In the genomic region with DNA sequence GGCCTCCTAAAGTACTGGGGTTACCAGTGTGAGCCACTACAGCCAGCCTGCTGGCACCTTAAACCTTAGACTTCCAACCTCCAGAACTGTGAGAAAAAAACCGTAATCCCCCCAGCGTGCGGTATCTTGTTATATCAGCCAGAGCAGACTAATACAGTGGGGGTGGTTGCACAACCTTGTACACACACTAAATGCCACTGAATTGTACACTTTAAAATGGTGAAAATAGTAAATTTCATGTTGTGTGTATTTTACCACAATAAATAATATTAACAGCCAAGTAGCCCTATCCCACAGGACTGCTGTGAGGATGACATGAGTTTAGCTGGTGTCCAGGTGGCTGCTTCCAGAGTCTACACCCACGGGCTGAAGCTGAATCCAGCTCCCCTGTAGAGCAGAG, we compare ENCODE assay signal across 18 cellular contexts. TPM values are rescaled to one million over a fixed set of nuclear protein-coding genes. Genes with fewer than 3 reads are reported as not detected.
DNase-seq lines count a peak whose midpoint lies in the region; ATAC-seq, FAIRE-seq and TF ChIP-seq lines count a peak whose summit lies in the region.
"Had no signal": no experiment of that assay in that cellular context is flagged by ENCODE, and none has a peak within 500 bp of the region (broad histone marks: within the 10 kb centered on the region; RNA-seq: fewer than 3 reads in every experiment).

No MANE protein-coding gene starts in this region.

- H3K4me1 ChIP-seq in Peyer's patch: no peaks in the 10 kb centered on the region
- peaks cover 14 to 26% of the 10 kb centered on the region in 2 experiments; a peak in 4 of 5 replicates for H3K4me1 ChIP-seq in K562 (replicated peaks in 1 of 2; ENCODE audit: control insufficient read depth in 2 of 2, insufficient read depth in 2 of 2, low read length in 2 of 2)
- peaks cover 51% of the 10 kb centered on the region for H3K4me1 ChIP-seq in HepG2 (ENCODE audit: insufficient read depth, low read length)
- H3K4me1 ChIP-seq in sigmoid colon: no peaks in the 10 kb centered on the region
- H3K4me1 ChIP-seq: BE2C had no signal

- H3K27me3 ChIP-seq in Peyer's patch: no peaks in the 10 kb centered on the region
- H3K27me3 ChIP-seq in K562 (ENCODE audit: control insufficient read depth in 2 of 2, insufficient read depth in 2 of 2, low read length in 2 of 2): no peaks in the 10 kb centered on the region
- no peaks in the 10 kb centered on the region for H3K27me3 ChIP-seq in HepG2 (ENCODE audit: control insufficient read depth in 1 of 2, insufficient read depth in 2 of 2, low read length in 2 of 2)
- H3K27me3 ChIP-seq in sigmoid colon: no peaks in the 10 kb centered on the region
- H3K27me3 ChIP-seq: BE2C had no signal

- no peak overlapping the region for H3K4me3 ChIP-seq in Peyer's patch
- H3K4me3 ChIP-seq in K562: no peak overlapping the region
- no peak overlapping the region for H3K4me3 ChIP-seq in HepG2 (replicated peaks in 1 of 3; ENCODE audit: insufficient read depth in 1 of 3, low read depth in 2 of 3, low read length in 3 of 3)
- H3K4me3 ChIP-seq in sigmoid colon: no peak overlapping the region
- H3K4me3 ChIP-seq: GM23248 had no signal

- no peak for TF ChIP-seq CTCF in Peyer's patch (IDR thresholded peaks at IDR 0.05)
- no peak for TF ChIP-seq CTCF in K562 (IDR thresholded peaks at IDR 0.05 in 2 of 3, conservative IDR thresholded peaks at IDR 0.05 in 1 of 3; ENCODE audit: insufficient read depth in 2 of 3, low read depth in 1 of 3, low read length in 3 of 3)
- TF ChIP-seq CTCF in HepG2 (CRISPR knock-in tag; IDR thresholded peaks at IDR 0.05): no peak
- no peak for TF ChIP-seq CTCF in sigmoid colon (IDR thresholded peaks at IDR 0.05)

- in situ Hi-C loops in K562 (cut with MboI): no loop called here
- in situ Hi-C loops in HepG2 (cut with HindIII; ENCODE audit: extremely low pct_ligation_motif_present, low pct_unique_long_range_greater_than_20kb): loop anchor here (5.0 kb wide), 1 partner anchor 37 kb away; a partner anchor contains a TSS

- H3K27ac ChIP-seq in Peyer's patch: no peak overlapping the region
- no peak overlapping the region for H3K27ac ChIP-seq in K562 (ENCODE audit: extremely low read depth, low read depth, low read length)
- no peak overlapping the region for H3K27ac ChIP-seq in HepG2 (ENCODE audit: extremely low read length, insufficient read depth, low read length)
- no peak overlapping the region for H3K27ac ChIP-seq in sigmoid colon
- H3K27ac ChIP-seq: GM23248 had no signal

- no peak overlapping the region for H3K4me2 ChIP-seq in K562 (ENCODE audit: insufficient read depth, low read length)
- peak overlapping the region; percentile 40 for H3K4me2 ChIP-seq in HepG2 (ENCODE audit: low read depth, low read length)

- H2AFZ ChIP-seq in K562 (ENCODE audit: low read depth, low read length) (peak overlapping the region; percentile 99), HepG2 (ENCODE audit: low read length) (no peak overlapping the region)
- H2AFZ ChIP-seq: GM23248 had no signal

- no peak for FAIRE-seq in K562 (lab: Jason Lieb, UNC)
- no peak for FAIRE-seq in HepG2 (lab: Jason Lieb, UNC)
- FAIRE-seq: A204.1, H54 had no signal

- no TSS peak for BruUV-seq in K562 (replicated peaks; lab: Mats Ljungman, UMichigan)
- BruUV-seq in HepG2 (replicated peaks; lab: Mats Ljungman, UMichigan): no TSS peak

- intact Hi-C loops in K562 (cut with micrococcal nuclease): no loop called here
- intact Hi-C loops in HepG2 (cut with micrococcal nuclease; ENCODE audit: unreplicated experiment): no loop called here
- intact Hi-C loops in sigmoid colon (cut with DNase I): no loop called here

- POLR2A ChIA-PET in K562 (lab: Yijun Ruan, JAX) (interaction anchor here (0.9 kb wide), 1 partner anchor 11 kb away, joined by 3 read pairs; no protein-coding TSS in a partner anchor), HepG2 (lab: Yijun Ruan, JAX) (no interaction called here)

- WGBS in K562 (ENCODE audit: insufficient coverage, low coverage, missing lambda C conversion rate): 69% methylated on average over 4 of the region's 4 CpGs
- 27% methylated on average over 4 of the region's 4 CpGs for WGBS in HepG2 (ENCODE audit: low lambda C conversion rate)
- 89 to 91% methylated on average over 4 of the region's 4 CpGs for WGBS in sigmoid colon, 2 donors

- TF ChIP-seq RAD21 in K562 (CRISPR knock-in tag; conservative IDR thresholded peaks at IDR 0.05 in 1 of 2, IDR thresholded peaks at IDR 0.05 in 1 of 2): no peak
- TF ChIP-seq RAD21 in HepG2 (CRISPR knock-in tag; IDR thresholded peaks at IDR 0.05): no peak

- H3K9ac ChIP-seq in K562 (ENCODE audit: insufficient read depth in 1 of 2, low read depth in 2 of 2, low read length in 2 of 2) (no peak overlapping the region), HepG2 (ENCODE audit: insufficient read depth, low read depth, low read length) (no peak overlapping the region)
- H3K9ac ChIP-seq: GM23248 had no signal

- H3K36me3 ChIP-seq in Peyer's patch (no peaks in the 10 kb centered on the region), K562 (ENCODE audit: control insufficient read depth, insufficient read depth, low read length) (no peaks in the 10 kb centered on the region), HepG2 (replicated peaks in 1 of 2; ENCODE audit: control insufficient read depth in 1 of 2, insufficient read depth in 2 of 2, low read length in 2 of 2) (no peaks in the 10 kb centered on the region), sigmoid colon (no peaks in the 10 kb centered on the region)
- H3K36me3 ChIP-seq: BE2C had no signal

- no peaks in the 10 kb centered on the region for H3K9me1 ChIP-seq in K562 (ENCODE audit: control insufficient read depth, insufficient read depth, low read length)

- TF ChIP-seq POLR2A in Peyer's patch (IDR thresholded peaks at IDR 0.05) (no peak), K562 (conservative IDR thresholded peaks at IDR 0.05) (no peak), HepG2 (IDR thresholded peaks at IDR 0.05; ENCODE audit: insufficient read depth in 1 of 2, low read depth in 2 of 2, low read length in 2 of 2) (no peak), sigmoid colon (IDR thresholded peaks at IDR 0.05) (no peak)

- H4K20me1 ChIP-seq in K562 (replicated peaks; ENCODE audit: control insufficient read depth, insufficient read depth, low read length) (no peaks in the 10 kb centered on the region), HepG2 (ENCODE audit: insufficient read depth, low read length) (no peaks in the 10 kb centered on the region)

- ATAC-seq in K562 (no peak), HepG2 (no peak), GM19035 (IDR thresholded peaks at IDR 0.05; ENCODE audit: unreplicated experiment) (no peak)

- no peak for TF ChIP-seq EP300 in K562 (IDR thresholded peaks at IDR 0.05; ENCODE audit: low read length)
- no peak for TF ChIP-seq EP300 in HepG2 (IDR thresholded peaks at IDR 0.05; ENCODE audit: low read depth in 2 of 2, low read length in 2 of 2)
- no peak for TF ChIP-seq EP300 in HepG2 (CRISPR knock-in tag; IDR thresholded peaks at IDR 0.05; ENCODE audit: borderline replicate concordance)
- no peak for TF ChIP-seq EP300 in sigmoid colon (IDR thresholded peaks at IDR 0.05)

- H3K79me2 ChIP-seq in K562 (ENCODE audit: control insufficient read depth, insufficient read depth, low read length): no peaks in the 10 kb centered on the region
- H3K79me2 ChIP-seq in HepG2 (ENCODE audit: insufficient read depth, low read length): no peaks in the 10 kb centered on the region

- CTCF ChIA-PET in K562 (lab: Yijun Ruan, JAX; ENCODE audit: low intra/inter-chr PET ratio) (no interaction called here), HepG2 (lab: Yijun Ruan, JAX; ENCODE audit: low intra/inter-chr PET ratio, low total read pairs) (no interaction called here)

- H3K9me3 ChIP-seq in Peyer's patch: no peaks in the 10 kb centered on the region
- no peaks in the 10 kb centered on the region for H3K9me3 ChIP-seq in K562 (replicated peaks; ENCODE audit: control insufficient read depth, insufficient read depth, low read depth, low read length)
- no peaks in the 10 kb centered on the region for H3K9me3 ChIP-seq in HepG2 (ENCODE audit: low read length)
- no peaks in the 10 kb centered on the region for H3K9me3 ChIP-seq in sigmoid colon
- H3K9me3 ChIP-seq: BE2C had no signal

- DNase-seq in Peyer's patch (peak in 2 of 3 donors; percentile 6 to 34), K562 (ENCODE audit: extremely low read depth in 1 of 4, low spot score in 3 of 4) (no peak), HepG2 (ENCODE audit: low spot score) (no peak), sigmoid colon (peak; percentile 14), D341Med (ENCODE audit: low spot score) (no peak), NCI-H1105 (lab: John Stamatoyannopoulos, UW) (no peak)
- DNase-seq: ACHN; BE2C; C1 segment of cervical spinal cord; CD4-positive, alpha-beta T cell; DMS79 treated with DMSO at 0.1 percent for 48 hours; GF-D8; GM23248; HCEC 1CT had no signal

RNA-seq across cellular contexts. Expression of a gene that starts 38.8 kb away (rescaled TPM):
- total RNA-seq in Peyer's patch (10 to 100 TPM in 2 of 4 donors, 1 to 10 TPM in 2; 3.3 to 17.0 (median 11.7) TPM), K562 (2014; rRNA removed) (3.2 and 7.0 TPM in 2 replicates), K562 (2014; rRNA removed; fragmentation: Illumina TruSeq; extraction: Trizol) (4.2 and 5.6 TPM in 2 replicates), K562 (2015; rRNA removed; fragmentation: Illumina TruSeq; extraction: Trizol) (3.9 and 4.6 TPM in 2 replicates), K562 (2021) (2.9 and 3.6 TPM in 2 replicates), HepG2 (2016; rRNA removed; fragmentation: Illumina TruSeq; extraction: Trizol) (3.3 and 4.6 TPM in 2 replicates), sigmoid colon (1 to 10 TPM; 4.1 to 6.2 (median 4.6) TPM)
- 11.7 and 15.6 TPM in 2 replicates for total RNA-seq in K562 (2011; cell fraction: chromatin; rRNA removed; ENCODE audit: low replicate concordance)
- 6.3 and 7.4 TPM in 2 replicates for total RNA-seq in K562 (2011; cell fraction: nucleolus; rRNA removed)
- 5.8 and 9.2 TPM in 2 replicates for total RNA-seq in K562 (2011; cell fraction: nucleoplasm; rRNA removed)
- polyA plus RNA-seq in K562 (2011; rRNA removed) (4.4 and 4.7 TPM in 2 replicates), K562 (2014; fragmentation: Illumina TruSeq; extraction: Trizol) (4.2 and 4.4 TPM in 2 replicates), K562 (2014; fragmentation: Nextera tagmentation; extraction: Ambion mirVana) (under 1 TPM; 0.49 to 0.69 TPM), K562 (2014; rRNA removed) (5.6 and 8.0 TPM in 2 replicates), HepG2 (2011; rRNA removed) (3.7 and 4.3 TPM in 2 replicates), sigmoid colon (1 to 10 TPM in 2 of 3 donors, under 1 TPM in 1; 0.69 to 2.8 (median 1.2) TPM)
- 2.4 and 2.9 TPM in 2 replicates for polyA plus RNA-seq in K562 (2011; cell fraction: cytosol; rRNA removed)
- 5.0 and 9.3 TPM in 2 replicates for polyA plus RNA-seq in K562 (2011; cell fraction: nucleus; rRNA removed)
- polyA plus RNA-seq in K562 (2012): 2.3 TPM in 2 replicates
- polyA minus RNA-seq in K562 (2011; rRNA and poly(A)+ RNA removed): 7.6 and 8.5 TPM in 2 replicates
- 2.4 and 2.8 TPM in 2 replicates for polyA minus RNA-seq in K562 (2011; cell fraction: cytosol; rRNA and poly(A)+ RNA removed)
- 5.7 and 7.8 TPM in 2 replicates for polyA minus RNA-seq in K562 (2011; cell fraction: nucleus; rRNA and poly(A)+ RNA removed)
- 1.4 and 1.6 TPM in 2 replicates for total RNA-seq in HepG2 (2016; cell fraction: cytosol; rRNA removed; fragmentation: Illumina TruSeq; extraction: Trizol; ENCODE audit: low read depth)
- 2.5 and 3.5 TPM in 2 replicates for total RNA-seq in HepG2 (2016; cell fraction: insoluble cytoplasmic fraction; rRNA removed; fragmentation: Illumina TruSeq; extraction: Trizol)
- total RNA-seq in HepG2 (2016; cell fraction: membrane; rRNA removed; fragmentation: Illumina TruSeq; extraction: Trizol): 2.9 and 3.2 TPM in 2 replicates
- 5.5 and 8.4 TPM in 2 replicates for total RNA-seq in HepG2 (2016; cell fraction: nucleus; rRNA removed; fragmentation: Illumina TruSeq; extraction: Trizol)
- polyA plus RNA-seq in HepG2 (2011; cell fraction: cytosol; rRNA removed): 1.7 and 2.0 TPM in 2 replicates
- 6.3 and 6.5 TPM in 2 replicates for polyA plus RNA-seq in HepG2 (2011; cell fraction: nucleus; rRNA removed)
- polyA plus RNA-seq in HepG2 (2012): 2.2 and 2.3 TPM in 2 replicates
- 0.35 and 0.73 TPM in 2 replicates for polyA plus RNA-seq in HepG2 (2016; cell fraction: cytosol; fragmentation: Illumina TruSeq; extraction: Trizol; ENCODE audit: low read depth)
- polyA plus RNA-seq in HepG2 (2016; cell fraction: insoluble cytoplasmic fraction; fragmentation: Illumina TruSeq; extraction: Trizol; ENCODE audit: low read depth): 2.7 and 4.4 TPM in 2 replicates
- 0.68 and 0.76 TPM in 2 replicates for polyA plus RNA-seq in HepG2 (2016; cell fraction: membrane; fragmentation: Illumina TruSeq; extraction: Trizol; ENCODE audit: low read depth)
- polyA plus RNA-seq in HepG2 (2016; cell fraction: nucleus; fragmentation: Illumina TruSeq; extraction: Trizol; ENCODE audit: insufficient read depth, low read depth): 7.6 and 8.7 TPM in 2 replicates
- polyA minus RNA-seq in HepG2 (2011; rRNA and poly(A)+ RNA removed; ENCODE audit: low replicate concordance): 5.5 and 7.9 TPM in 2 replicates
- 0.69 and 1.4 TPM in 2 replicates for polyA minus RNA-seq in HepG2 (2011; cell fraction: cytosol; rRNA and poly(A)+ RNA removed)
- 5.2 and 8.7 TPM in 2 replicates for polyA minus RNA-seq in HepG2 (2011; cell fraction: nucleus; rRNA and poly(A)+ RNA removed)

RNA-seq across cellular contexts. Expression of a gene that starts 38.9 kb away (rescaled TPM):
- total RNA-seq in Peyer's patch: 1 to 10 TPM; 2.8 to 6.3 (median 4.4) TPM
- 19.5 and 40.6 TPM in 2 replicates for total RNA-seq in K562 (2011; cell fraction: chromatin; rRNA removed; ENCODE audit: low replicate concordance)
- 12.2 and 14.2 TPM in 2 replicates for total RNA-seq in K562 (2011; cell fraction: nucleolus; rRNA removed)
- total RNA-seq in K562 (2011; cell fraction: nucleoplasm; rRNA removed): 17.2 and 20.7 TPM in 2 replicates
- total RNA-seq in K562 (2014; rRNA removed): 121 and 133 TPM in 2 replicates
- 154 and 156 TPM in 2 replicates for total RNA-seq in K562 (2014; rRNA removed; fragmentation: Illumina TruSeq; extraction: Trizol)
- total RNA-seq in K562 (2015; rRNA removed; fragmentation: Illumina TruSeq; extraction: Trizol): 165 and 172 TPM in 2 replicates
- 72.9 and 73.4 TPM in 2 replicates for total RNA-seq in K562 (2021)
- 28.9 and 44.5 TPM in 2 replicates for polyA plus RNA-seq in K562 (2011; rRNA removed)
- polyA plus RNA-seq in K562 (2011; cell fraction: cytosol; rRNA removed): 5.4 and 10.3 TPM in 2 replicates
- 8.3 and 11.1 TPM in 2 replicates for polyA plus RNA-seq in K562 (2011; cell fraction: nucleus; rRNA removed)
- 48.3 and 109 TPM in 2 replicates for polyA plus RNA-seq in K562 (2012)
- polyA plus RNA-seq in K562 (2014; fragmentation: Illumina TruSeq; extraction: Trizol): 128 and 166 TPM in 2 replicates
- polyA plus RNA-seq in K562 (2014; fragmentation: Nextera tagmentation; extraction: Ambion mirVana): 10 to 100 TPM; 28.3 to 28.9 TPM
- 112 and 127 TPM in 2 replicates for polyA plus RNA-seq in K562 (2014; rRNA removed)
- polyA minus RNA-seq in K562 (2011; rRNA and poly(A)+ RNA removed): 25.1 and 27.9 TPM in 2 replicates
- 10.1 and 12.6 TPM in 2 replicates for polyA minus RNA-seq in K562 (2011; cell fraction: cytosol; rRNA and poly(A)+ RNA removed)
- polyA minus RNA-seq in K562 (2011; cell fraction: nucleus; rRNA and poly(A)+ RNA removed): 10.6 and 19.1 TPM in 2 replicates
- 94.2 and 132 TPM in 2 replicates for total RNA-seq in HepG2 (2016; rRNA removed; fragmentation: Illumina TruSeq; extraction: Trizol)
- total RNA-seq in HepG2 (2016; cell fraction: cytosol; rRNA removed; fragmentation: Illumina TruSeq; extraction: Trizol; ENCODE audit: low read depth): 28.5 and 31.5 TPM in 2 replicates
- total RNA-seq in HepG2 (2016; cell fraction: insoluble cytoplasmic fraction; rRNA removed; fragmentation: Illumina TruSeq; extraction: Trizol): 97.0 and 128 TPM in 2 replicates
- 48.0 and 54.1 TPM in 2 replicates for total RNA-seq in HepG2 (2016; cell fraction: membrane; rRNA removed; fragmentation: Illumina TruSeq; extraction: Trizol)
- 40.3 and 43.2 TPM in 2 replicates for total RNA-seq in HepG2 (2016; cell fraction: nucleus; rRNA removed; fragmentation: Illumina TruSeq; extraction: Trizol)
- polyA plus RNA-seq in HepG2 (2011; rRNA removed): 6.0 and 7.8 TPM in 2 replicates
- polyA plus RNA-seq in HepG2 (2011; cell fraction: cytosol; rRNA removed): 3.6 and 4.9 TPM in 2 replicates
- 2.2 and 3.6 TPM in 2 replicates for polyA plus RNA-seq in HepG2 (2011; cell fraction: nucleus; rRNA removed)
- polyA plus RNA-seq in HepG2 (2012): 26.2 and 31.0 TPM in 2 replicates
- polyA plus RNA-seq in HepG2 (2016; cell fraction: cytosol; fragmentation: Illumina TruSeq; extraction: Trizol; ENCODE audit: low read depth): 18.8 and 28.8 TPM in 2 replicates
- polyA plus RNA-seq in HepG2 (2016; cell fraction: insoluble cytoplasmic fraction; fragmentation: Illumina TruSeq; extraction: Trizol; ENCODE audit: low read depth): 142 and 150 TPM in 2 replicates
- 30.5 and 41.3 TPM in 2 replicates for polyA plus RNA-seq in HepG2 (2016; cell fraction: membrane; fragmentation: Illumina TruSeq; extraction: Trizol; ENCODE audit: low read depth)
- 61.7 and 69.5 TPM in 2 replicates for polyA plus RNA-seq in HepG2 (2016; cell fraction: nucleus; fragmentation: Illumina TruSeq; extraction: Trizol; ENCODE audit: insufficient read depth, low read depth)
- polyA minus RNA-seq in HepG2 (2011; rRNA and poly(A)+ RNA removed; ENCODE audit: low replicate concordance): 0.76 and 3.3 TPM in 2 replicates
- polyA minus RNA-seq in HepG2 (2011; cell fraction: cytosol; rRNA and poly(A)+ RNA removed): 4.6 and 4.7 TPM in 2 replicates
- polyA minus RNA-seq in HepG2 (2011; cell fraction: nucleus; rRNA and poly(A)+ RNA removed): 8.6 and 11.2 TPM in 2 replicates
- total RNA-seq in sigmoid colon: 10 to 100 TPM; 11.4 to 18.2 (median 14.8) TPM
- polyA plus RNA-seq in sigmoid colon: 10 to 100 TPM in 1 of 3 donors, 1 to 10 TPM in 2; 3.6 to 19.9 (median 9.0) TPM

RNA-seq across cellular contexts. Expression of a gene that starts 58.1 kb away (rescaled TPM):
- total RNA-seq in Peyer's patch (10 to 100 TPM in 1 of 4 donors, 1 to 10 TPM in 3; 2.0 to 13.2 (median 3.7) TPM), K562 (2014; rRNA removed) (not detected in 2 replicates), K562 (2014; rRNA removed; fragmentation: Illumina TruSeq; extraction: Trizol) (not detected in 2 replicates), K562 (2015; rRNA removed; fragmentation: Illumina TruSeq; extraction: Trizol) (not detected in 2 replicates), K562 (2021) (not detected in 2 replicates), HepG2 (2016; rRNA removed; fragmentation: Illumina TruSeq; extraction: Trizol) (not detected in 2 replicates), sigmoid colon (1 to 10 TPM; 2.3 to 9.6 (median 5.6) TPM)
- not detected in 2 replicates for total RNA-seq in K562 (2011; cell fraction: chromatin; rRNA removed; ENCODE audit: low replicate concordance)
- not detected in 2 replicates for total RNA-seq in K562 (2011; cell fraction: nucleolus; rRNA removed)
- total RNA-seq in K562 (2011; cell fraction: nucleoplasm; rRNA removed): not detected in 2 replicates
- polyA plus RNA-seq in K562 (2011; rRNA removed) (not detected in 2 replicates), K562 (2014; fragmentation: Illumina TruSeq; extraction: Trizol) (not detected in 2 replicates), K562 (2014; fragmentation: Nextera tagmentation; extraction: Ambion mirVana) (not detected), K562 (2014; rRNA removed) (not detected in 2 replicates), HepG2 (2011; rRNA removed) (not detected in 2 replicates), sigmoid colon (1 to 10 TPM; 1.4 to 3.8 (median 1.8) TPM)
- not detected in 2 replicates for polyA plus RNA-seq in K562 (2011; cell fraction: cytosol; rRNA removed)
- 0.04 TPM in 1 of 2 replicates, not detected in the other for polyA plus RNA-seq in K562 (2011; cell fraction: nucleus; rRNA removed)
- polyA plus RNA-seq in K562 (2012): 0.10 TPM in 1 of 2 replicates, not detected in the other
- polyA minus RNA-seq in K562 (2011; rRNA and poly(A)+ RNA removed): not detected in 2 replicates
- polyA minus RNA-seq in K562 (2011; cell fraction: cytosol; rRNA and poly(A)+ RNA removed): not detected in 2 replicates
- polyA minus RNA-seq in K562 (2011; cell fraction: nucleus; rRNA and poly(A)+ RNA removed): not detected in 2 replicates
- not detected in 2 replicates for total RNA-seq in HepG2 (2016; cell fraction: cytosol; rRNA removed; fragmentation: Illumina TruSeq; extraction: Trizol; ENCODE audit: low read depth)
- not detected in 2 replicates for total RNA-seq in HepG2 (2016; cell fraction: insoluble cytoplasmic fraction; rRNA removed; fragmentation: Illumina TruSeq; extraction: Trizol)
- not detected in 2 replicates for total RNA-seq in HepG2 (2016; cell fraction: membrane; rRNA removed; fragmentation: Illumina TruSeq; extraction: Trizol)
- not detected in 2 replicates for total RNA-seq in HepG2 (2016; cell fraction: nucleus; rRNA removed; fragmentation: Illumina TruSeq; extraction: Trizol)
- polyA plus RNA-seq in HepG2 (2011; cell fraction: cytosol; rRNA removed): not detected in 2 replicates
- polyA plus RNA-seq in HepG2 (2011; cell fraction: nucleus; rRNA removed): not detected in 2 replicates
- polyA plus RNA-seq in HepG2 (2012): not detected in 2 replicates
- polyA plus RNA-seq in HepG2 (2016; cell fraction: cytosol; fragmentation: Illumina TruSeq; extraction: Trizol; ENCODE audit: low read depth): not detected in 2 replicates
- polyA plus RNA-seq in HepG2 (2016; cell fraction: insoluble cytoplasmic fraction; fragmentation: Illumina TruSeq; extraction: Trizol; ENCODE audit: low read depth): not detected in 2 replicates
- polyA plus RNA-seq in HepG2 (2016; cell fraction: membrane; fragmentation: Illumina TruSeq; extraction: Trizol; ENCODE audit: low read depth): not detected in 2 replicates
- not detected in 2 replicates for polyA plus RNA-seq in HepG2 (2016; cell fraction: nucleus; fragmentation: Illumina TruSeq; extraction: Trizol; ENCODE audit: insufficient read depth, low read depth)
- not detected in 2 replicates for polyA minus RNA-seq in HepG2 (2011; rRNA and poly(A)+ RNA removed; ENCODE audit: low replicate concordance)
- not detected in 2 replicates for polyA minus RNA-seq in HepG2 (2011; cell fraction: cytosol; rRNA and poly(A)+ RNA removed)
- polyA minus RNA-seq in HepG2 (2011; cell fraction: nucleus; rRNA and poly(A)+ RNA removed): not detected in 2 replicates
- total RNA-seq: HT-29 had no signal

Comparison
In these comparisons a context has a peak if more than half of its experiments do, and no peak if none do; other contexts are left out.
1. DNase-seq: peak in Peyer's patch (2 of 3) and sigmoid colon (single experiment); none in K562 (0 of 4), HepG2 (single experiment), D341Med (single experiment) and NCI-H1105 (single experiment).